Comparison of ENCODE assay signal across 1 cellular context in genomic region chr15:43509923-43510229, GRCh38.
TF ChIP-seq lines count a peak whose summit lies in the region.

No MANE protein-coding gene starts in this region.

TF ChIP-seq in HepG2, 621 proteins besides CTCF, POLR2A, EP300 and RAD21:
- TF ChIP-seq PTBP1 (IDR thresholded peaks at IDR 0.05; ENCODE audit: low read depth, low read length, poor library complexity, severe bottlenecking): no peak
- no peak for TF ChIP-seq ZNF557 (CRISPR knock-in tag; IDR thresholded peaks at IDR 0.05)
- TF ChIP-seq MAFF (IDR thresholded peaks at IDR 0.05; ENCODE audit: low read depth, low read length): no peak
- no peak for TF ChIP-seq ZNF260 (CRISPR knock-in tag; IDR thresholded peaks at IDR 0.05; ENCODE audit: borderline replicate concordance, low read depth)
- TF ChIP-seq RCOR2 (CRISPR knock-in tag; IDR thresholded peaks at IDR 0.05): no peak
- no peak for TF ChIP-seq CHD2 (IDR thresholded peaks at IDR 0.05; ENCODE audit: low read depth, low read length)
- no peak for TF ChIP-seq ZBTB34 (CRISPR knock-in tag; IDR thresholded peaks at IDR 0.05)
- no peak for TF ChIP-seq ZNF124 (CRISPR knock-in tag; IDR thresholded peaks at IDR 0.05)
- TF ChIP-seq, protein P1, sequence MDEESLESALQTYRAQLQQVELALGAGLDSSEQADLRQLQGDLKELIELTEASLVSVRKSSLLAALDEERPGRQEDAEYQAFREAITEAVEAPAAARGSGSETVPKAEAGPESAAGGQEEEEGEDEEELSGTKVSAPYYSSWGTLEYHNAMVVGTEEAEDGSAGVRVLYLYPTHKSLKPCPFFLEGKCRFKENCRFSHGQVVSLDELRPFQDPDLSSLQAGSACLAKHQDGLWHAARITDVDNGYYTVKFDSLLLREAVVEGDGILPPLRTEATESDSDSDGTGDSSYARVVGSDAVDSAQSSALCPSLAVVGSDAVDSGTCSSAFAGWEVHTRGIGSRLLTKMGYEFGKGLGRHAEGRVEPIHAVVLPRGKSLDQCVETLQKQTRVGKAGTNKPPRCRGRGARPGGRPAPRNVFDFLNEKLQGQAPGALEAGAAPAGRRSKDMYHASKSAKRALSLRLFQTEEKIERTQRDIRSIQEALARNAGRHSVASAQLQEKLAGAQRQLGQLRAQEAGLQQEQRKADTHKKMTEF (CRISPR knock-in tag; IDR thresholded peaks at IDR 0.05): no peak
- TF ChIP-seq RBM39 (IDR thresholded peaks at IDR 0.05; ENCODE audit: low read depth, low read length, poor library complexity, severe bottlenecking): no peak
- TF ChIP-seq FIP1L1 (IDR thresholded peaks at IDR 0.05; ENCODE audit: borderline replicate concordance, insufficient read depth, low read depth, low read length): no peak
- TF ChIP-seq GFI1 (CRISPR knock-in tag; IDR thresholded peaks at IDR 0.05; ENCODE audit: borderline replicate concordance): no peak
- TF ChIP-seq THAP11 (CRISPR knock-in tag; IDR thresholded peaks at IDR 0.05): no peak
- TF ChIP-seq THAP8 (CRISPR knock-in tag; IDR thresholded peaks at IDR 0.05; ENCODE audit: borderline replicate concordance): no peak
